Comparison of ENCODE assay signal across 19 cellular contexts in the genomic region with DNA sequence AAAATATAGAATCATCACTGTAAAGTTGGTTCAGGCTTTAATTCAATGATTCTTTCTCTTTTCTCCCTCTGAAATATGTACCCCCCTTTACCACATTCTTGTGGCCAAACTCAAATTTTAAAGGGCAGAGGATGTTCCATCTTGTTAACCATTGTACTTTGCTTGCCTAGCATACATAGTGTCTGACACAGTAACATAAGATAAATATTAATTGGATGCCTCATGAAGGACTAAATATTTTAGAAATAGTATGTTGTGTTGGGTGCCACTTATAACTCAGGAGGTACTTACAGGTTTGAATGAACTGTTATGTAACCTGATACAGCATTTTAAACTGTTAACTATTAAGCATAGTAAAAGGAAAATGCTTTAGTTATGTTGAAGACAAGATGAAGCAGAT.
DNase-seq lines count a peak whose midpoint lies in the region; ATAC-seq, FAIRE-seq and TF ChIP-seq lines count a peak whose summit lies in the region.
"Had no signal": no experiment of that assay in that cellular context is flagged by ENCODE, and none has a peak within 500 bp of the region (broad histone marks: within the 10 kb centered on the region; RNA-seq: fewer than 3 reads in every experiment).

No MANE protein-coding gene starts in this region.

- intact Hi-C loops in kidney (cut with DNase I) = no loop called here

- H3K4me3 ChIP-seq in skeletal muscle cell (ENCODE audit: low read depth, low read length) (no peak overlapping the region), kidney (ENCODE audit: low read length in 2 of 2) (no peak overlapping the region)
- H3K4me3 ChIP-seq: lung, upper lobe of left lung had no signal

- no peak overlapping the region for H3K9ac ChIP-seq in kidney (ENCODE audit: low read length in 2 of 2)

- ATAC-seq in GM21723 (IDR thresholded peaks at IDR 0.05; ENCODE audit: unreplicated experiment) = no peak
- ATAC-seq: stimulated activated naive B cell treated with anti-CD40 and anti-IgM and Interleukin-4, amounts not matched to agents 10 μg/mL and 1 μg/mL and 100 μg/mL, for 72 hours had no signal

- no peak overlapping the region for H3K27ac ChIP-seq in kidney (ENCODE audit: low read depth in 2 of 2, low read length in 2 of 2)
- H3K27ac ChIP-seq: upper lobe of left lung had no signal

- H3K9me3 ChIP-seq in kidney (ENCODE audit: control insufficient read depth in 1 of 2, low read length in 2 of 2) = no peaks in the 10 kb centered on the region
- H3K9me3 ChIP-seq: upper lobe of left lung had no signal

- TF ChIP-seq CTCF in kidney (IDR thresholded peaks at IDR 0.05; ENCODE audit: borderline replicate concordance, extremely low read depth, insufficient read depth) = no peak

- peaks cover 0 to 24% of the 10 kb centered on the region in 2 donors for H3K4me1 ChIP-seq in kidney (ENCODE audit: control insufficient read depth in 1 of 2, insufficient read depth in 1 of 2, low read depth in 1 of 2, low read length in 2 of 2)

- peak; percentile 67 for DNase-seq in NCI-H2227 (lab: John Stamatoyannopoulos, UW; ENCODE audit: unreplicated experiment)
- no peak for DNase-seq in NCI-H2227 treated with DMSO at 0.1 percent for 48 hours (lab: John Stamatoyannopoulos, UW)
- DNase-seq in RCC 7860 (ENCODE audit: low spot score) = peak; percentile 48
- peak; percentile 64 for DNase-seq in fibroblast of gingiva (ENCODE audit: low read depth)
- peak; percentile 35 for DNase-seq in skeletal muscle cell (ENCODE audit: low read depth)
- DNase-seq in ureter (ENCODE audit: low spot score) = no peak
- DNase-seq in kidney = no peak
- DNase-seq: 8988T; activated CD4-positive, CD25-positive, alpha-beta regulatory T cell treated with anti-CD3 and anti-CD28 coated beads, Interleukin-2, amount 50 U/mL, for 72 hours; activated CD8-positive, alpha-beta memory T cell treated with anti-CD3 and anti-CD28 coated beads, Interleukin-2, amount 50 U/mL, for 4 hours; cerebellar nuclear complex; MV-4-11; NCI-H2081; nephron progenitor cell; stimulated activated naive B cell treated with anti-CD40 and anti-IgM and Interleukin-4, amounts not matched to agents 10 μg/mL and 1 μg/mL and 100 μg/mL, for 72 hours; upper lobe of left lung had no signal

- no peaks in the 10 kb centered on the region for H3K36me3 ChIP-seq in kidney (ENCODE audit: control insufficient read depth in 1 of 2, insufficient read depth in 2 of 2, low read length in 2 of 2)
- H3K36me3 ChIP-seq: upper lobe of left lung had no signal

- FAIRE-seq in RCC 7860 (lab: Jason Lieb, UNC) = peak; percentile 96
- no peak for FAIRE-seq in kidney (lab: Jason Lieb, UNC)
- FAIRE-seq: G401.6 had no signal

Comparison
In these comparisons a context has a peak if more than half of its experiments do, and no peak if none do; other contexts are left out.
1. DNase-seq: peak in NCI-H2227 (single experiment), RCC 7860 (single experiment), fibroblast of gingiva (single experiment) and skeletal muscle cell (single experiment); none in NCI-H2227 treated with DMSO at 0.1 percent for 48 hours (single experiment), ureter (single experiment) and kidney (single experiment).